In the genomic region with DNA sequence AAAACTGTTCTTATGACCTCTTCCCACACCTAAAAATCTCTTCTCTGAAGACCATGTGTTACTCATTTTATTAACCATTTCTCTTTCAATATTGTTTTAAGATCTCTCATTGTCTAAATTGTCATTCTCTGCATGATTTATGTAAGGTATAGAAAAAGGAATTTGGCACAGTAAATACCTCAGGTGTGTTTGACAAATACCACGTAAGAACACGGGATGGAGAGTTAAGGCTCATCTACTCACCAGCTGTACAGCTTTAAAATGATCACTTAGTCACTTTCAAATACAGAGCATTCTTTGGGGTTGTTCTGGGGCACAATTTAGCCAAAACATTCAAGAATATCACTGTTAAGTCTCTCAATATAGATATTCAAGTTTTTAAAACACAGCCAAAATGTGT, we compare ENCODE assay signal across 18 cellular contexts.
A peak's percentile ranks its signal among the peaks of the same experiment; 100 is the strongest.
DNase-seq lines count a peak whose midpoint lies in the region; ATAC-seq and TF ChIP-seq lines count a peak whose summit lies in the region.
"Had no signal": no experiment of that assay in that cellular context is flagged by ENCODE, and none has a peak within 500 bp of the region (broad histone marks: within the 10 kb centered on the region; RNA-seq: fewer than 3 reads in every experiment).

No MANE protein-coding gene starts in this region.

- no peaks in the 10 kb centered on the region; the same call in 1 of the 2 replicates for H3K36me3 Mint-ChIP-seq in WTC11
- H3K36me3 Mint-ChIP-seq in activated CD4-positive, alpha-beta T cell treated with anti-CD3 and anti-CD28 coated beads, Interleukin-2, amount 10 ng/mL, durations not matched to agents 7 days and 5 days (ENCODE audit: low read depth), result no peaks in the 10 kb centered on the region

- H3K9me3 Mint-ChIP-seq in WTC11, result peaks cover 17% of the 10 kb centered on the region
- H3K9me3 Mint-ChIP-seq in activated CD4-positive, alpha-beta T cell treated with anti-CD3 and anti-CD28 coated beads, Interleukin-2, amount 10 ng/mL, durations not matched to agents 7 days and 5 days, result no peaks in the 10 kb centered on the region

- H3K36me3 ChIP-seq in hepatocyte (replicated peaks; ENCODE audit: insufficient read depth, low read depth), result no peaks in the 10 kb centered on the region
- no peaks in the 10 kb centered on the region for H3K36me3 ChIP-seq in smooth muscle cell (ENCODE audit: low read depth)

- H3K4me2 ChIP-seq in hepatocyte, result peak overlapping the region; percentile 57
- peak overlapping the region; percentile 42 for H3K4me2 ChIP-seq in smooth muscle cell
- H3K4me2 ChIP-seq: SK-N-SH had no signal

- H3K9me3 ChIP-seq in hepatocyte (ENCODE audit: low read depth) (no peaks in the 10 kb centered on the region), smooth muscle cell (replicated peaks; ENCODE audit: low read depth) (peaks cover 5% of the 10 kb centered on the region)
- H3K9me3 ChIP-seq: SK-N-SH had no signal

- H3K9me2 ChIP-seq in hepatocyte (replicated peaks; ENCODE audit: insufficient read depth), result no peaks in the 10 kb centered on the region
- H3K9me2 ChIP-seq: SK-N-SH had no signal

- no peaks in the 10 kb centered on the region for H3K27me3 Mint-ChIP-seq in WTC11 (ENCODE audit: low read depth)
- H3K27me3 Mint-ChIP-seq in activated CD4-positive, alpha-beta T cell treated with anti-CD3 and anti-CD28 coated beads, Interleukin-2, amount 10 ng/mL, durations not matched to agents 7 days and 5 days, result no peaks in the 10 kb centered on the region

- H3K4me1 Mint-ChIP-seq in WTC11, result peaks cover 9% of the 10 kb centered on the region
- H3K4me1 Mint-ChIP-seq in activated CD4-positive, alpha-beta T cell treated with anti-CD3 and anti-CD28 coated beads, Interleukin-2, amount 10 ng/mL, durations not matched to agents 7 days and 5 days, result no peaks in the 10 kb centered on the region

- no peak for TF ChIP-seq CTCF in WTC11 (IDR thresholded peaks at IDR 0.05)
- no peak for TF ChIP-seq CTCF in hepatocyte (IDR thresholded peaks at IDR 0.05; ENCODE audit: poor library complexity)
- no peak for TF ChIP-seq CTCF in smooth muscle cell (IDR thresholded peaks at IDR 0.05; ENCODE audit: borderline replicate concordance, insufficient read depth, poor library complexity, severe bottlenecking)

- no peaks in the 10 kb centered on the region for H3F3A ChIP-seq in smooth muscle cell (ENCODE audit: low read depth)

- peak; percentile 0 for DNase-seq in NCI-H69 (lab: John Stamatoyannopoulos, UW)
- no peak for DNase-seq in WTC11 (ENCODE audit: low spot score)
- no peak for DNase-seq in hepatocyte (ENCODE audit: low spot score)
- DNase-seq in smooth muscle cell (lab: John Stamatoyannopoulos, UW; ENCODE audit: unreplicated experiment), result no peak
- no peak for DNase-seq in NCI-H345 treated with DMSO at 0.1 percent for 48 hours (lab: John Stamatoyannopoulos, UW; ENCODE audit: unreplicated experiment)
- no peak for DNase-seq in activated CD4-positive, alpha-beta T cell treated with anti-CD3 and anti-CD28 coated beads, Interleukin-2, amount 10 ng/mL, durations not matched to agents 7 days and 5 days
- DNase-seq: AML-193; DND-41; KG1; NCI-H1417 treated with DMSO at 0.1 percent for 48 hours; NCI-H187 treated with DMSO at 0.1 percent for 48 hours; NCI-H226; NCI-H524 treated with DMSO at 0.1 percent for 48 hours; NK-92 treated with Interleukin-12 subunit alpha and Interleukin-12 subunit beta, amount 100 ng/mL, for 24 hours; SHP77 treated with DMSO at 0.1 percent for 48 hours; SK-N-SH had no signal

- H3K79me2 ChIP-seq in hepatocyte (no peaks in the 10 kb centered on the region), smooth muscle cell (ENCODE audit: low read depth) (no peaks in the 10 kb centered on the region)

- POLR2A ChIA-PET in WTC11 (lab: Charles Lee), result no interaction called here
- POLR2A ChIA-PET in activated CD4-positive, alpha-beta T cell treated with anti-CD3 and anti-CD28 coated beads, Interleukin-2, amount 10 ng/mL, durations not matched to agents 7 days and 5 days (lab: Charles Lee), result no interaction called here

- H3K4me3 Mint-ChIP-seq in WTC11, result no peak overlapping the region
- H3K4me3 Mint-ChIP-seq in activated CD4-positive, alpha-beta T cell treated with anti-CD3 and anti-CD28 coated beads, Interleukin-2, amount 10 ng/mL, durations not matched to agents 7 days and 5 days, result no peak overlapping the region

- H3K27ac ChIP-seq in hepatocyte (peak overlapping the region; percentile 14), smooth muscle cell (ENCODE audit: low read depth) (no peak overlapping the region)
- H3K27ac ChIP-seq: C4-2B had no signal

- CTCF ChIA-PET in WTC11 (lab: Charles Lee), result no interaction called here
- CTCF ChIA-PET in activated CD4-positive, alpha-beta T cell treated with anti-CD3 and anti-CD28 coated beads, Interleukin-2, amount 10 ng/mL, durations not matched to agents 7 days and 5 days (lab: Charles Lee), result no interaction called here

- ATAC-seq in WTC11 (no peak), GM19455 (IDR thresholded peaks at IDR 0.05; ENCODE audit: unreplicated experiment) (no peak)

- H2AFZ ChIP-seq in hepatocyte, result no peak overlapping the region
- peak overlapping the region; percentile 48 for H2AFZ ChIP-seq in smooth muscle cell (ENCODE audit: low read depth)

- H3K27me3 ChIP-seq in hepatocyte (no peaks in the 10 kb centered on the region), smooth muscle cell (ENCODE audit: low read depth) (no peaks in the 10 kb centered on the region)

- H3K27ac Mint-ChIP-seq in WTC11, result peak overlapping the region; percentile 76; the same call in 1 of the 2 replicates
- H3K27ac Mint-ChIP-seq in activated CD4-positive, alpha-beta T cell treated with anti-CD3 and anti-CD28 coated beads, Interleukin-2, amount 10 ng/mL, durations not matched to agents 7 days and 5 days, result no peak overlapping the region

- H4K20me1 ChIP-seq in hepatocyte (ENCODE audit: insufficient read depth, poor library complexity, severe bottlenecking) (no peaks in the 10 kb centered on the region), smooth muscle cell (ENCODE audit: low read depth) (no peaks in the 10 kb centered on the region)

- no peak overlapping the region for H3K9ac ChIP-seq in smooth muscle cell (ENCODE audit: low read depth)
- H3K9ac ChIP-seq: SK-N-SH had no signal

- H3K4me1 ChIP-seq in hepatocyte (ENCODE audit: insufficient read depth), result no peaks in the 10 kb centered on the region
- H3K4me1 ChIP-seq in smooth muscle cell (ENCODE audit: low read depth), result no peaks in the 10 kb centered on the region

- 15% methylated on average over 2 of the region's 2 CpGs for WGBS in hepatocyte (ENCODE audit: low lambda C conversion rate, missing lambda C conversion rate)
- 48% methylated on average over 2 of the region's 2 CpGs for WGBS in smooth muscle cell (ENCODE audit: low lambda C conversion rate)

- H3K4me3 ChIP-seq in hepatocyte (no peak overlapping the region), smooth muscle cell (no peak overlapping the region)

TF ChIP-seq in WTC11, 78 proteins besides CTCF, POLR2A, EP300 and RAD21 (continues in another document):
- TF ChIP-seq ZNF263 (CRISPR knock-in tag; IDR thresholded peaks at IDR 0.05; ENCODE audit: low read depth) (no peak), FOXK1 (CRISPR knock-in tag; IDR thresholded peaks at IDR 0.05) (no peak), JUN (CRISPR knock-in tag; IDR thresholded peaks at IDR 0.05) (no peak), MAX (CRISPR knock-in tag; IDR thresholded peaks at IDR 0.05) (no peak), ZMAT4 (CRISPR knock-in tag; IDR thresholded peaks at IDR 0.05) (no peak)
- TF ChIP-seq, protein P1, sequence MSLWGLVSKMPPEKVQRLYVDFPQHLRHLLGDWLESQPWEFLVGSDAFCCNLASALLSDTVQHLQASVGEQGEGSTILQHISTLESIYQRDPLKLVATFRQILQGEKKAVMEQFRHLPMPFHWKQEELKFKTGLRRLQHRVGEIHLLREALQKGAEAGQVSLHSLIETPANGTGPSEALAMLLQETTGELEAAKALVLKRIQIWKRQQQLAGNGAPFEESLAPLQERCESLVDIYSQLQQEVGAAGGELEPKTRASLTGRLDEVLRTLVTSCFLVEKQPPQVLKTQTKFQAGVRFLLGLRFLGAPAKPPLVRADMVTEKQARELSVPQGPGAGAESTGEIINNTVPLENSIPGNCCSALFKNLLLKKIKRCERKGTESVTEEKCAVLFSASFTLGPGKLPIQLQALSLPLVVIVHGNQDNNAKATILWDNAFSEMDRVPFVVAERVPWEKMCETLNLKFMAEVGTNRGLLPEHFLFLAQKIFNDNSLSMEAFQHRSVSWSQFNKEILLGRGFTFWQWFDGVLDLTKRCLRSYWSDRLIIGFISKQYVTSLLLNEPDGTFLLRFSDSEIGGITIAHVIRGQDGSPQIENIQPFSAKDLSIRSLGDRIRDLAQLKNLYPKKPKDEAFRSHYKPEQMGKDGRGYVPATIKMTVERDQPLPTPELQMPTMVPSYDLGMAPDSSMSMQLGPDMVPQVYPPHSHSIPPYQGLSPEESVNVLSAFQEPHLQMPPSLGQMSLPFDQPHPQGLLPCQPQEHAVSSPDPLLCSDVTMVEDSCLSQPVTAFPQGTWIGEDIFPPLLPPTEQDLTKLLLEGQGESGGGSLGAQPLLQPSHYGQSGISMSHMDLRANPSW (CRISPR knock-in tag; conservative IDR thresholded peaks at IDR 0.05; ENCODE audit: low read depth), result no peak
